Comparison of ENCODE assay signal across 8 cellular contexts in the genomic region with DNA sequence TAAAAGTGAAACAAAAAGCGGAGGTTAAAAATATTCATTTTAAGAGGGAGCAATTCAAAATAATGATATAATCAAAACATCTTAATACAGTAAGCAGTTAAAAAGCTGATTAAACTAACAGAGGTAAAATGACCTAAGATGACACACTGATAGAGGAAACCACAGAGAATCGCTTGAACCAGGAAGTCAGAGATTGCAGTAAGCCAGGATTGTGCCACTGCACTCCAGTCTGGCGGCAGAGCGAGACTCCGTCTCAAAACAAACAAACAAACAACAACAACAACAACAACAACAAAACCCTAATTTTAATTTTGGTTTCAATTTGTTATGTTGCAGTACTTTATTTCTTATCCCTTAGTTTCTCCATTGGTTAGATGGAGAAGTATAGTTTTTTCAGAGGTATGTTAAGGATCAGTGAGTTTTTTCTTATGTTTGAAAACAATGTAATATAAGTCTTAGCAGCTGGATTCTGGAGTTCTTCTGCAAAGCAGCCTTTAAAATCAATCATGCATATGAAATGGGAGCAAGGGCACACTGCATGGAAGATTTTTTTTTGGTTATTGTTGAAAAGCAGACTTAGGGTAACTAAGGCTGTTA. TPM values are rescaled to one million over a fixed set of nuclear protein-coding genes. Genes with fewer than 3 reads are reported as not detected.
A peak's percentile ranks its signal among the peaks of the same experiment; 100 is the strongest.
DNase-seq lines count a peak whose midpoint lies in the region; ATAC-seq and TF ChIP-seq lines count a peak whose summit lies in the region.

No MANE protein-coding gene starts in this region.

- dilution Hi-C loops in mammary epithelial cell (cut with HindIII; ENCODE audit: low sequenced_read_pairs): no loop called here

- WGBS in mammary epithelial cell (ENCODE audit: low coverage, missing lambda C conversion rate): 70% methylated on average over 5 of the region's 5 CpGs

- H3K27me3 ChIP-seq in DND-41 (ENCODE audit: insufficient read depth, low read length, poor library complexity): no peaks in the 10 kb centered on the region
- H3K27me3 ChIP-seq in mammary epithelial cell (ENCODE audit: insufficient read depth, low read length): no peaks in the 10 kb centered on the region

- H3K9me3 ChIP-seq in DND-41 (ENCODE audit: insufficient read depth, low read length, severe bottlenecking) (no peaks in the 10 kb centered on the region), mammary epithelial cell (replicated peaks; ENCODE audit: insufficient read depth, low read length) (no peaks in the 10 kb centered on the region)

- H3K4me2 ChIP-seq in DND-41 (ENCODE audit: insufficient read depth, low read length) (peak overlapping the region; percentile 63), mammary epithelial cell (ENCODE audit: insufficient read depth, low read depth, low read length) (no peak overlapping the region)

- DNase-seq in DND-41 (peak; percentile 20), NCI-H2196 (lab: John Stamatoyannopoulos, UW; ENCODE audit: unreplicated experiment) (peak; percentile 69), mammary epithelial cell (peak; percentile 21), pons (ENCODE audit: low spot score) (peak; percentile 12), NCI-H1048 (lab: John Stamatoyannopoulos, UW) (no peak)

- H3K36me3 ChIP-seq in DND-41 (ENCODE audit: insufficient read depth, low read length) (no peaks in the 10 kb centered on the region), mammary epithelial cell (ENCODE audit: insufficient read depth, low read length) (peaks cover 2% of the 10 kb centered on the region)

- intact Hi-C loops in mammary epithelial cell (cut with micrococcal nuclease): no loop called here

- CTCF ChIA-PET in mammary epithelial cell (lab: Charles Lee; ENCODE audit: low non-redundant PET): no interaction called here

- ATAC-seq in DND-41 (ENCODE audit: insufficient read depth, low read depth) (peak; percentile 93), GM21447 (IDR thresholded peaks at IDR 0.05; ENCODE audit: unreplicated experiment) (peak; percentile 87), HG03571 (IDR thresholded peaks at IDR 0.05; ENCODE audit: unreplicated experiment) (no peak), GM19397 (IDR thresholded peaks at IDR 0.05; ENCODE audit: unreplicated experiment) (no peak)

- H3K4me3 ChIP-seq in DND-41 (ENCODE audit: low read depth in 1 of 2, low read length in 2 of 2) (peak overlapping the region; percentile 12 to 49; a peak in 2 of 4 replicates), mammary epithelial cell (replicated peaks in 1 of 3; ENCODE audit: insufficient read depth in 1 of 3, low read depth in 2 of 3, low read length in 3 of 3) (no peak overlapping the region)

- no TSS peak for BruUV-seq in mammary epithelial cell (replicated peaks; lab: Mats Ljungman, UMichigan)

- H3K4me1 ChIP-seq in DND-41 (ENCODE audit: insufficient read depth, low read length): peaks cover 20% of the 10 kb centered on the region
- H3K4me1 ChIP-seq in mammary epithelial cell (ENCODE audit: insufficient read depth, low read length): no peaks in the 10 kb centered on the region

- H4K20me1 ChIP-seq in DND-41 (ENCODE audit: insufficient read depth, low read length) (no peaks in the 10 kb centered on the region), mammary epithelial cell (ENCODE audit: insufficient read depth, low read length) (no peaks in the 10 kb centered on the region)

- peak overlapping the region; percentile 26; the same call in 1 of the 2 replicates for H3K9ac ChIP-seq in DND-41 (ENCODE audit: low read depth, low read length)
- H3K9ac ChIP-seq in mammary epithelial cell (ENCODE audit: insufficient read depth, low read length): no peak overlapping the region

- in situ Hi-C loops in mammary epithelial cell (cut with MboI; ENCODE audit: low sequenced_read_pairs in 2 of 2): no loop called here

- no peak overlapping the region; the same call in 1 of the 2 replicates for H3K27ac ChIP-seq in DND-41 (ENCODE audit: low read length)
- H3K27ac ChIP-seq in mammary epithelial cell (ENCODE audit: insufficient read depth, low read depth, low read length): no peak overlapping the region

- peak overlapping the region; percentile 52 for H2AFZ ChIP-seq in DND-41 (ENCODE audit: low read depth, low read length)
- no peak overlapping the region for H2AFZ ChIP-seq in mammary epithelial cell (ENCODE audit: low read depth, low read length)

- H3K79me2 ChIP-seq in DND-41 (ENCODE audit: insufficient read depth, low read length) (no peaks in the 10 kb centered on the region), mammary epithelial cell (ENCODE audit: insufficient read depth, low read length) (no peaks in the 10 kb centered on the region)

- TF ChIP-seq CTCF in DND-41 (IDR thresholded peaks at IDR 0.05; ENCODE audit: borderline replicate concordance, extremely low read depth, low read length, poor library complexity, severe bottlenecking): no peak
- TF ChIP-seq CTCF in mammary epithelial cell (conservative IDR thresholded peaks at IDR 0.05 in 1 of 2, IDR thresholded peaks at IDR 0.05 in 1 of 2; ENCODE audit: extremely low read depth in 1 of 2, insufficient read depth in 1 of 2, low read depth in 1 of 2, low read length in 2 of 2): no peak

RNA-seq across cellular contexts. Expression of a gene that starts 58.5 kb away (rescaled TPM):
- total RNA-seq in mammary epithelial cell: not detected
- polyA plus RNA-seq in mammary epithelial cell: not detected
- polyA minus RNA-seq in mammary epithelial cell: not detected

Comparison
In these comparisons a context has a peak if more than half of its experiments do, and no peak if none do; other contexts are left out.
1. ATAC-seq: peak in DND-41 (single experiment) and GM21447 (single experiment); none in HG03571 (single experiment) and GM19397 (single experiment).
2. H3K4me3 ChIP-seq: peak in DND-41 (2 of 2); none in mammary epithelial cell (0 of 3).